25 cellular contexts compared by ENCODE assay signal in genomic region chr13:76418404-76418803, GRCh38.
"Had no signal": no experiment of that assay in that cellular context is flagged by ENCODE, and none has a peak within 500 bp of the region (broad histone marks: within the 10 kb centered on the region; RNA-seq: fewer than 3 reads in every experiment).

No MANE protein-coding gene starts in this region.

- H3K36me3 Mint-ChIP-seq: memory B cell; naive thymus-derived CD4-positive, alpha-beta T cell had no signal

- H3K9me3 Mint-ChIP-seq: memory B cell; naive thymus-derived CD4-positive, alpha-beta T cell; neural crest cell had no signal

- DNase-seq: cerebellar nuclear complex; dermis blood vessel endothelial cell; esophagus squamous epithelium; foreskin keratinocyte; head of caudate nucleus; hypothalamus; islet precursor cell; left lung; lower lobe of right lung; naive thymus-derived CD4-positive, alpha-beta T cell; nucleus accumbens; pancreas; psoas muscle; retina; sigmoid colon; stimulated activated CD4-positive, alpha-beta T cell treated with anti-CD3 and anti-CD28 coated beads, Interleukin-12 subunit alpha, Interleukin-12 subunit beta, amount 100 ng/mL, for 4 hours; stimulated activated naive CD4-positive, alpha-beta T cell treated with Interleukin-2 at 50 U/mL for 16 hours; tibial artery; upper lobe of left lung; uterus had no signal

- H3K27ac Mint-ChIP-seq: memory B cell; naive thymus-derived CD4-positive, alpha-beta T cell had no signal

- H3K4me3 Mint-ChIP-seq: memory B cell; naive thymus-derived CD4-positive, alpha-beta T cell; neural crest cell had no signal

- ATAC-seq: foreskin keratinocyte; left lung; lower lobe of right lung; naive thymus-derived CD4-positive, alpha-beta T cell; pancreas; psoas muscle had no signal

- H3K27me3 ChIP-seq: esophagus squamous epithelium, foreskin keratinocyte, left lung, sigmoid colon, suprapubic skin, tibial artery, upper lobe of left lung, uterus had no signal

- H3K27ac ChIP-seq: esophagus squamous epithelium, foreskin keratinocyte, left lung, lower lobe of right lung, pancreas, psoas muscle, sigmoid colon, skin epidermis, suprapubic skin, tibial artery, upper lobe of left lung, uterus had no signal

- H3K4me3 ChIP-seq: esophagus squamous epithelium, left lung, lower lobe of right lung, pancreas, psoas muscle, sigmoid colon, skin epidermis, suprapubic skin, tibial artery, upper lobe of left lung, uterus had no signal

- H3K27me3 Mint-ChIP-seq: memory B cell had no signal

- H3K9me3 ChIP-seq: esophagus squamous epithelium, left lung, lower lobe of right lung, pancreas, psoas muscle, sigmoid colon, suprapubic skin, tibial artery, upper lobe of left lung, uterus had no signal

- H3K4me1 ChIP-seq: esophagus squamous epithelium, foreskin keratinocyte, left lung, lower lobe of right lung, pancreas, psoas muscle, sigmoid colon, suprapubic skin, tibial artery, upper lobe of left lung, uterus had no signal

- FAIRE-seq: colon, pancreas had no signal

- H3K36me3 ChIP-seq: esophagus squamous epithelium, left lung, lower lobe of right lung, pancreas, sigmoid colon, suprapubic skin, tibial artery, upper lobe of left lung, uterus had no signal

- H3K4me1 Mint-ChIP-seq: memory B cell had no signal
